In genomic region chr19:49664171-49665070, GRCh38 we compare ENCODE assay signal across 1 cellular context.
TF ChIP-seq lines count a peak whose summit lies in the region.

No MANE protein-coding gene starts in this region.

TF ChIP-seq in A549, 52 proteins besides CTCF, POLR2A, EP300 and RAD21 (continued from another document):
- TF ChIP-seq SREBF2 (IDR thresholded peaks at IDR 0.05) (no peak), HOXB5 (CRISPR knock-in tag; IDR thresholded peaks at IDR 0.05) (no peak), RFX5 (IDR thresholded peaks at IDR 0.05) (no peak), HOXA7 (CRISPR knock-in tag; IDR thresholded peaks at IDR 0.05) (no peak), MAFK (IDR thresholded peaks at IDR 0.05; ENCODE audit: partially characterized antibody) (no peak), EHF (CRISPR knock-in tag; IDR thresholded peaks at IDR 0.05) (no peak), MYC (IDR thresholded peaks at IDR 0.05; ENCODE audit: borderline replicate concordance, low read length) (peak; percentile 45; the same call in 1 of the 2 replicates), GATA3 (IDR thresholded peaks at IDR 0.05; ENCODE audit: borderline replicate concordance) (0 out of 2 replicates have a peak, but pooled peaks have one; percentile 6), JUN (IDR thresholded peaks at IDR 0.05) (peak; percentile 76 to 77; a peak in 3 of 5 replicates), USF2 (IDR thresholded peaks at IDR 0.05) (0 out of 2 replicates have a peak, but pooled peaks have one; percentile 11), RARB (CRISPR knock-in tag; IDR thresholded peaks at IDR 0.05) (no peak)
